ENCODE assay signal across 12 cellular contexts in genomic region chr3:193134895-193135294, GRCh38.
DNase-seq lines count a peak whose midpoint lies in the region; ATAC-seq and TF ChIP-seq lines count a peak whose summit lies in the region.
"Had no signal": no experiment of that assay in that cellular context is flagged by ENCODE, and none has a peak within 500 bp of the region (broad histone marks: within the 10 kb centered on the region; RNA-seq: fewer than 3 reads in every experiment).

No MANE protein-coding gene starts in this region.

- H3K9me3 ChIP-seq in trophoblast cell (ENCODE audit: insufficient read depth, low read depth, low read length) = no peaks in the 10 kb centered on the region
- H3K9me3 ChIP-seq: mucosa of descending colon had no signal

- no peak overlapping the region for H3K4me2 ChIP-seq in trophoblast cell (ENCODE audit: low read length)

- H4K12ac ChIP-seq in trophoblast cell (ENCODE audit: low read depth, low read length) = no peak overlapping the region

- TF ChIP-seq CTCF in epithelial cell of proximal tubule (conservative IDR thresholded peaks at IDR 0.05; ENCODE audit: low read depth, low read length) = no peak

- H4K91ac ChIP-seq in trophoblast cell (ENCODE audit: low read depth, low read length) = no peak overlapping the region

- H3K14ac ChIP-seq in trophoblast cell (ENCODE audit: low read length) = no peak overlapping the region

- H3K4me1 ChIP-seq in trophoblast cell (ENCODE audit: control insufficient read depth in 1 of 2, insufficient read depth in 2 of 2, low read length in 2 of 2) = peaks cover 0 to 4% of the 10 kb centered on the region in 2 experiments

- H2BK12ac ChIP-seq in trophoblast cell (ENCODE audit: low read length) = no peak overlapping the region

- WGBS in trophoblast cell (ENCODE audit: extremely low coverage, insufficient coverage, insufficient read length) = no CpG with 5 or more reads among the region's 5 CpGs

- no peak overlapping the region for H3K18ac ChIP-seq in trophoblast cell (ENCODE audit: low read length)

- H2AFZ ChIP-seq in trophoblast cell (ENCODE audit: insufficient read depth, low read length, poor library complexity) = no peak overlapping the region

- no peak overlapping the region for H3K23ac ChIP-seq in trophoblast cell (ENCODE audit: low read length)

- no peaks in the 10 kb centered on the region for H3K36me3 ChIP-seq in trophoblast cell (ENCODE audit: control insufficient read depth in 1 of 2, insufficient read depth in 2 of 2, low read length in 2 of 2)

- H3K9ac ChIP-seq in trophoblast cell (ENCODE audit: low read length) = no peak overlapping the region

- no peak overlapping the region for H3K4ac ChIP-seq in trophoblast cell (ENCODE audit: low read depth, low read length)

- no peaks in the 10 kb centered on the region for H3K79me2 ChIP-seq in trophoblast cell (ENCODE audit: control insufficient read depth, insufficient read depth, low read length, poor library complexity)

- H4K8ac ChIP-seq in trophoblast cell (ENCODE audit: low read depth, low read length) = no peak overlapping the region

- no peak overlapping the region for H3K27ac ChIP-seq in trophoblast cell (ENCODE audit: low read depth, low read length)

- no peaks in the 10 kb centered on the region for H3K79me1 ChIP-seq in trophoblast cell (ENCODE audit: low read length)

- H2BK120ac ChIP-seq in trophoblast cell (ENCODE audit: insufficient read depth, low read length, poor library complexity) = no peak overlapping the region

- no peak for ATAC-seq in sciatic nerve
- ATAC-seq in HG03520 (IDR thresholded peaks at IDR 0.05; ENCODE audit: unreplicated experiment) = no peak
- ATAC-seq: mucosa of descending colon; stimulated activated naive B cell treated with anti-CD40 and anti-IgM and Interleukin-4, amounts not matched to agents 10 μg/mL and 1 μg/mL and 100 μg/mL, for 72 hours had no signal

- peak; percentile 70 for DNase-seq in GM03348 (ENCODE audit: low spot score)
- DNase-seq in NCI-H446 treated with DMSO at 0.1 percent for 48 hours (lab: John Stamatoyannopoulos, UW) = peak; percentile 68
- DNase-seq in epithelial cell of proximal tubule (ENCODE audit: low read depth) = peak; percentile 27
- peak; percentile 16 to 52 for DNase-seq in trophoblast cell
- no peak for DNase-seq in sciatic nerve (ENCODE audit: low spot score)
- no peak for DNase-seq in NCI-H526 treated with DMSO at 0.1 percent for 48 hours (lab: John Stamatoyannopoulos, UW)
- no peak for DNase-seq in NOMO-1 (lab: John Stamatoyannopoulos, UW; ENCODE audit: unreplicated experiment in 2 of 2)
- DNase-seq: GDM1; NCI-H1930; stimulated activated naive B cell treated with anti-CD40 and anti-IgM and Interleukin-4, amounts not matched to agents 10 μg/mL and 1 μg/mL and 100 μg/mL, for 72 hours had no signal

- H2BK5ac ChIP-seq in trophoblast cell (ENCODE audit: low read depth, low read length, poor library complexity) = no peak overlapping the region

- no peak overlapping the region for H2AK5ac ChIP-seq in trophoblast cell (ENCODE audit: low read length)

- intact Hi-C loops in sciatic nerve (cut with DNase I) = no loop called here

- H3K4me3 ChIP-seq in epithelial cell of proximal tubule (ENCODE audit: low read depth, low read length) (no peak overlapping the region), trophoblast cell (ENCODE audit: low read depth, low read length) (no peak overlapping the region)
- H3K4me3 ChIP-seq: mucosa of descending colon had no signal

- no peaks in the 10 kb centered on the region for H3K27me3 ChIP-seq in trophoblast cell (ENCODE audit: insufficient read depth, low read length)

Comparison
In these comparisons a context has a peak if more than half of its experiments do, and no peak if none do; other contexts are left out.
1. DNase-seq: peak in GM03348 (single experiment), NCI-H446 treated with DMSO at 0.1 percent for 48 hours (single experiment), epithelial cell of proximal tubule (single experiment) and trophoblast cell (2 of 2); none in sciatic nerve (single experiment), NCI-H526 treated with DMSO at 0.1 percent for 48 hours (single experiment) and NOMO-1 (0 of 2).